ENCODE assay signal across 8 cellular contexts in the genomic region with DNA sequence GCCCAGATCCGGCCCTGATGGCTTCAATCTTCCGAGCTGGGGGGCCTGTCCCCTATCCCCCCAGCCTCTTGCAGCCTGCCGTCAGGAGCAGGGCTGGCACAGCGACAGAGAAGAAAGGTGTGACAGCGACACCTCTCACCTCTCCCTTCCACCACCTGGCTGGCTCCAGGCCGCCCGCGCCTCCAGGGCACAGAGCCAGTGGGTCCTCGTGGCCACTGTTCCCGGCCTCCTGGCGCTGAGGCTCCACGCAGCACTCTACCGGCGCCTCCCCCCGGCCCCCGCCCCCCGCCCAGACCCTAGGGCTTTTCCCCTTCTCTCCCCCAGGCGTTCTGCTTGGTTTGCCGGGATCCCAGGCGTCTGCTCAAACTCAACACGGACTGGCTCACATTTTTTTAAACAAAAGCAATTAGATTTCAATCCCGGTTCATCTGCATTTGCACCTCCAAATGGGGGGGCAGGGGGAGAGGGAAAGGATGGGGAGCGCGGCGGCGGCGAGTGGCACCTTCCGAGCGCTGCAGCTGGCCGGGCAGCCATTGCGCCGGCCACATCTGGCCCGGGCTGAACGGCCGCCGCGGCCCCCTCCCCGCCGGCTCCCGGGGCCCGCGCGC. TPM values are rescaled to one million over a fixed set of nuclear protein-coding genes. Genes with fewer than 3 reads are reported as not detected.
DNase-seq lines count a peak whose midpoint lies in the region; ATAC-seq and TF ChIP-seq lines count a peak whose summit lies in the region.

No MANE protein-coding gene starts in this region.

- no peaks in the 10 kb centered on the region for H3K36me3 ChIP-seq in stomach

- no peak for TF ChIP-seq EP300 in stomach (IDR thresholded peaks at IDR 0.05)

- peaks cover 39% of the 10 kb centered on the region for H3K4me1 Mint-ChIP-seq in activated naive CD4-positive, alpha-beta T cell treated with anti-CD3 and anti-CD28 coated beads, Interleukin-2, amount 50 U/mL, for 24 hours
- peaks cover 17% of the 10 kb centered on the region for H3K4me1 Mint-ChIP-seq in glutamatergic neuron (ENCODE audit: low read depth, unreplicated experiment)

- TF ChIP-seq POLR2A in stomach (IDR thresholded peaks at IDR 0.05): no peak

- peaks cover 3% of the 10 kb centered on the region for H3K36me3 Mint-ChIP-seq in activated naive CD4-positive, alpha-beta T cell treated with anti-CD3 and anti-CD28 coated beads, Interleukin-2, amount 50 U/mL, for 24 hours
- peaks cover under 1% of the 10 kb centered on the region for H3K36me3 Mint-ChIP-seq in glutamatergic neuron (ENCODE audit: unreplicated experiment)

- peak overlapping the region; percentile 42 for H3K4me3 Mint-ChIP-seq in activated naive CD4-positive, alpha-beta T cell treated with anti-CD3 and anti-CD28 coated beads, Interleukin-2, amount 50 U/mL, for 24 hours
- peak overlapping the region; percentile 82 for H3K4me3 Mint-ChIP-seq in glutamatergic neuron (ENCODE audit: unreplicated experiment)

- no peaks in the 10 kb centered on the region for H3K9me3 ChIP-seq in stomach

- intact Hi-C loops in stomach (cut with DNase I; ENCODE audit: low total_unique reads): loop anchor here (10.0 kb wide), 2 partner anchors 105 to 185 kb away; no protein-coding TSS in a partner anchor

- ATAC-seq in GM18519 (IDR thresholded peaks at IDR 0.05; ENCODE audit: low FRiP score, unreplicated experiment): no peak

- peaks cover 77 to 100% (median 98%) of the 10 kb centered on the region in 3 donors for H3K27me3 ChIP-seq in stomach

- WGBS in stomach, 5 donors: 2 to 8% (median 4%) methylated on average over 27 to 43 of the region's 43 CpGs

- peaks cover 54 to 64% (median 57%) of the 10 kb centered on the region in 4 donors for H3K4me1 ChIP-seq in stomach

- no peak for TF ChIP-seq CTCF in glutamatergic neuron (IDR thresholded peaks at IDR 0.05; ENCODE audit: partially characterized antibody, unreplicated experiment)
- no peak for TF ChIP-seq CTCF in stomach (IDR thresholded peaks at IDR 0.05)

- peaks cover 51% of the 10 kb centered on the region for H3K27me3 Mint-ChIP-seq in activated naive CD4-positive, alpha-beta T cell treated with anti-CD3 and anti-CD28 coated beads, Interleukin-2, amount 50 U/mL, for 24 hours
- peaks cover 44% of the 10 kb centered on the region for H3K27me3 Mint-ChIP-seq in glutamatergic neuron (ENCODE audit: unreplicated experiment)

- no peak for DNase-seq in activated naive CD4-positive, alpha-beta T cell (lab: John Stamatoyannopoulos, UW)
- peak; percentile 46 for DNase-seq in NCI-H2227 (lab: John Stamatoyannopoulos, UW; ENCODE audit: unreplicated experiment)
- DNase-seq in glutamatergic neuron: no peak
- DNase-seq in stomach: peak; percentile 73
- DNase-seq in NCI-H1694 (lab: John Stamatoyannopoulos, UW): no peak
- no peak for DNase-seq in T-helper 9 cell

- no peaks in the 10 kb centered on the region for H3K9me3 Mint-ChIP-seq in activated naive CD4-positive, alpha-beta T cell treated with anti-CD3 and anti-CD28 coated beads, Interleukin-2, amount 50 U/mL, for 24 hours
- H3K9me3 Mint-ChIP-seq in glutamatergic neuron (ENCODE audit: unreplicated experiment): peaks cover 15% of the 10 kb centered on the region

- no peak overlapping the region for H3K27ac ChIP-seq in stomach

- H3K4me3 ChIP-seq in stomach: peak overlapping the region in 2 of 4 donors; percentile 12 to 24

- H3K27ac Mint-ChIP-seq in activated naive CD4-positive, alpha-beta T cell treated with anti-CD3 and anti-CD28 coated beads, Interleukin-2, amount 50 U/mL, for 24 hours: no peak overlapping the region
- no peak overlapping the region for H3K27ac Mint-ChIP-seq in glutamatergic neuron (ENCODE audit: unreplicated experiment)

RNA-seq across cellular contexts. Expression of a gene that starts 12.8 kb away (rescaled TPM):
- total RNA-seq in glutamatergic neuron (ENCODE audit: unreplicated experiment) (13.8 TPM), stomach (100 to 1,000 TPM in 1 of 5 donors, 10 to 100 TPM in 1, 1 to 10 TPM in 1, not detected in 2; 2.8 to 140 (median 12.0) TPM)
- polyA plus RNA-seq in stomach: 1 to 10 TPM in 2 of 3 donors, under 1 TPM in 1; 0.76 to 3.4 (median 1.4) TPM

RNA-seq across cellular contexts. Expression of a gene that starts 29.6 kb away (rescaled TPM):
- total RNA-seq in glutamatergic neuron (ENCODE audit: unreplicated experiment) (19.3 TPM), stomach (1 to 10 TPM; 1.8 to 9.8 (median 7.8) TPM)
- 10 to 100 TPM in 1 of 3 donors, 1 to 10 TPM in 2; 7.6 to 10.6 (median 9.3) TPM for polyA plus RNA-seq in stomach

RNA-seq across cellular contexts. Expression of a gene that starts 31.7 kb away (rescaled TPM):
- total RNA-seq in glutamatergic neuron (ENCODE audit: unreplicated experiment) (78.8 TPM), stomach (1 to 10 TPM in 2 of 5 donors, under 1 TPM in 1, not detected in 2; under 0.01 to 1.3 (median 1.0) TPM)
- 1 to 10 TPM in 1 of 3 donors, under 1 TPM in 1, not detected in 1; 0.93 to 1.2 TPM for polyA plus RNA-seq in stomach

Comparison
In these comparisons a context has a peak if more than half of its experiments do, and no peak if none do; other contexts are left out.
1. DNase-seq: peak in NCI-H2227 (single experiment) and stomach (single experiment); none in activated naive CD4-positive, alpha-beta T cell (0 of 4), glutamatergic neuron (single experiment), NCI-H1694 (single experiment) and T-helper 9 cell (single experiment).
2. RNA of a gene that starts 31.7 kb away (total RNA-seq): 78.8 TPM in glutamatergic neuron (single experiment); under 0.01 to 1.3 TPM in stomach; every median in the first group is over 10 times any median in the second.